In genomic region chr3:185423178-185423577, GRCh38 we compare ENCODE assay signal across 9 cellular contexts.
DNase-seq lines count a peak whose midpoint lies in the region; ATAC-seq, FAIRE-seq and TF ChIP-seq lines count a peak whose summit lies in the region.
"Had no signal": no experiment of that assay in that cellular context is flagged by ENCODE, and none has a peak within 500 bp of the region (broad histone marks: within the 10 kb centered on the region; RNA-seq: fewer than 3 reads in every experiment).

No MANE protein-coding gene starts in this region.

- H3K4me1 ChIP-seq in astrocyte (ENCODE audit: insufficient read depth, low read length) (peaks cover 4% of the 10 kb centered on the region), pancreas (peaks cover 11 to 29% (median 16%) of the 10 kb centered on the region in 3 donors)

- peaks cover 2% of the 10 kb centered on the region for H3K36me3 Mint-ChIP-seq in astrocyte (ENCODE audit: low read depth, unreplicated experiment)

- no peaks in the 10 kb centered on the region for H3K27me3 Mint-ChIP-seq in astrocyte (ENCODE audit: low read depth, unreplicated experiment)

- TF ChIP-seq CTCF in GM20000 (IDR thresholded peaks at IDR 0.05; ENCODE audit: extremely low read depth, missing control alignments) (no peak), astrocyte (IDR thresholded peaks at IDR 0.05; ENCODE audit: insufficient read depth, low read depth, low read length) (no peak), pancreas (IDR thresholded peaks at IDR 0.05) (no peak)

- H4K20me1 ChIP-seq in astrocyte (ENCODE audit: insufficient read depth, low read length) = no peaks in the 10 kb centered on the region

- H3K9me3 ChIP-seq in astrocyte (ENCODE audit: insufficient read depth, low read depth, low read length) = no peaks in the 10 kb centered on the region
- no peaks in the 10 kb centered on the region for H3K9me3 ChIP-seq in pancreas

- H3K4me1 Mint-ChIP-seq in astrocyte (ENCODE audit: low read depth, unreplicated experiment) = peaks cover 9% of the 10 kb centered on the region

- H3K9ac ChIP-seq in astrocyte (ENCODE audit: low read length) = no peak overlapping the region

- H3K27me3 ChIP-seq in astrocyte (ENCODE audit: insufficient read depth, low read length) = no peaks in the 10 kb centered on the region
- H3K27me3 ChIP-seq in pancreas = no peaks in the 10 kb centered on the region

- no peak overlapping the region for H2AFZ ChIP-seq in astrocyte (ENCODE audit: low read depth, low read length)

- no peaks in the 10 kb centered on the region for H3K79me2 ChIP-seq in astrocyte (ENCODE audit: insufficient read depth, low read length)

- no peak overlapping the region for H3K4me2 ChIP-seq in astrocyte (ENCODE audit: low read length)

- intact Hi-C loops in pancreas (cut with DNase I) = no loop called here

- H3K9me3 Mint-ChIP-seq in astrocyte (ENCODE audit: unreplicated experiment) = peaks cover 2% of the 10 kb centered on the region

- WGBS in pancreas, 2 donors = 53 to 57% methylated on average over 3 of the region's 3 CpGs

- peak; percentile 14 for DNase-seq in GM20000 (ENCODE audit: low spot score)
- peak; percentile 40 for DNase-seq in LHCN-M2 (ENCODE audit: low read depth)
- peak; percentile 26 for DNase-seq in astrocyte (ENCODE audit: low read depth)
- peak in 4 of 6 donors; percentile 25 to 40 (median 32) for DNase-seq in pancreas
- DNase-seq in activated gamma-delta T cell treated with Interleukin-2 at 50 U/mL for 16 hours = no peak
- no peak for DNase-seq in NCI-H1048 (lab: John Stamatoyannopoulos, UW)
- DNase-seq: stimulated activated CD4-positive, alpha-beta T cell treated with anti-CD3 and anti-CD28 coated beads, Interleukin-2, amount 100 ng/mL, for 48 hours had no signal

- peak overlapping the region; percentile 60 for H3K27ac Mint-ChIP-seq in astrocyte (ENCODE audit: unreplicated experiment)

- no peak for FAIRE-seq in astrocyte (lab: Jason Lieb, UNC)
- FAIRE-seq in pancreas (lab: Jason Lieb, UNC) = no peak
- FAIRE-seq: keratinocyte had no signal

- H3K27ac ChIP-seq in astrocyte (ENCODE audit: low read depth, low read length) (no peak overlapping the region), pancreas (peak overlapping the region in 2 of 4 donors; percentile 20 to 76)

- no peak overlapping the region for H3K4me3 Mint-ChIP-seq in astrocyte (ENCODE audit: unreplicated experiment)

- H3K4me3 ChIP-seq in astrocyte (ENCODE audit: insufficient read depth, low read depth, low read length) (no peak overlapping the region), pancreas (no peak overlapping the region)

- no peaks in the 10 kb centered on the region for H3K36me3 ChIP-seq in astrocyte (ENCODE audit: insufficient read depth, low read length)
- no peaks in the 10 kb centered on the region for H3K36me3 ChIP-seq in pancreas

- ATAC-seq in pancreas (peak; percentile 48 to 55 (median 50)), GM21526 (IDR thresholded peaks at IDR 0.05; ENCODE audit: low FRiP score, unreplicated experiment) (no peak)

Comparison
In these comparisons a context has a peak if more than half of its experiments do, and no peak if none do; other contexts are left out.
1. DNase-seq: peak in GM20000 (single experiment), LHCN-M2 (single experiment), astrocyte (single experiment) and pancreas (4 of 6); none in activated gamma-delta T cell treated with Interleukin-2 at 50 U/mL for 16 hours (single experiment) and NCI-H1048 (single experiment).